Comparison of ENCODE assay signal across 8 cellular contexts in the genomic region with DNA sequence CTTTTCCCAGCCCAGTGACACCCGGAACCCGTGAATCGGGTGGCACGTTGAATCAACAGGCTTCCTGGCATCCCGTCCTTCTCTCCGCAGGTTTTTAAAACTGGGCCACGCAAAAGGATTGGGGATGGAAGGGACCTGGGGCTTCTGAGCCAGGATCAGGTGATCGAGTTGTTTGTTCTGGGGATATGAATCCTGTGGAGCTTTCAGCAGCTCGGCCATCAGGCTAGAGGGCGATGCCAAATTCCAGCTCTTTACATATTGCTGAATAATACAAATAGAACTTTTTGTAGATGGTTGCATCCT. TPM values are rescaled to one million over a fixed set of nuclear protein-coding genes. Genes with fewer than 3 reads are reported as not detected.
A peak's percentile ranks its signal among the peaks of the same experiment; 100 is the strongest.
DNase-seq lines count a peak whose midpoint lies in the region; ATAC-seq and TF ChIP-seq lines count a peak whose summit lies in the region.

No MANE protein-coding gene starts in this region.

- H3K4me3 ChIP-seq in iPS-18c (ENCODE audit: insufficient read depth, low read depth, low read length) = peak overlapping the region; percentile 100

- intact Hi-C loops in activated CD8-positive, alpha-beta T cell treated with anti-CD3 and anti-CD28 coated beads for 36 hours (cut with micrococcal nuclease) = no loop called here

- POLR2A ChIA-PET in activated CD8-positive, alpha-beta T cell treated with anti-CD3 and anti-CD28 coated beads for 36 hours (lab: Charles Lee) = interaction anchor here (0.5 to 4.0 kb wide), 15 partner anchors 14 to 148 kb away, joined by 3 to 60 read pairs (median 5); partner anchors contain the start of genes BLTP2, PIGS, PROCA1 and RPL23A

- peak overlapping the region; percentile 97 for H3K4me3 Mint-ChIP-seq in activated CD8-positive, alpha-beta T cell treated with anti-CD3 and anti-CD28 coated beads for 36 hours

- no peak for ATAC-seq in activated CD8-positive, alpha-beta T cell treated with anti-CD3 and anti-CD28 coated beads for 36 hours
- ATAC-seq in HG02981 (IDR thresholded peaks at IDR 0.05; ENCODE audit: unreplicated experiment) (no peak), HG03025 (IDR thresholded peaks at IDR 0.05; ENCODE audit: low FRiP score, unreplicated experiment) (no peak)

- peak; percentile 69 for DNase-seq in NCI-H82 (lab: John Stamatoyannopoulos, UW)
- no peak for DNase-seq in NCI-H82 treated with DMSO at 0.1 percent for 48 hours (lab: John Stamatoyannopoulos, UW; ENCODE audit: unreplicated experiment)
- DNase-seq in activated CD8-positive, alpha-beta T cell treated with anti-CD3 and anti-CD28 coated beads for 36 hours = no peak
- DNase-seq in superior temporal gyrus (ENCODE audit: extremely low spot score) = peak; percentile 26
- DNase-seq in NCI-H2029 treated with DMSO at 0.1 percent for 48 hours (lab: John Stamatoyannopoulos, UW) = no peak

- H3K9me3 ChIP-seq in iPS-18c (ENCODE audit: control insufficient read depth, insufficient read depth, low read length) = peaks cover 11% of the 10 kb centered on the region

- CTCF ChIA-PET in activated CD8-positive, alpha-beta T cell treated with anti-CD3 and anti-CD28 coated beads for 36 hours (lab: Charles Lee) = interaction anchor here (1.2 to 4.5 kb wide), 7 partner anchors 9 to 101 kb away, joined by 3 to 83 read pairs (median 6); partner anchors contain the start of genes BLTP2 and TLCD1

- no peaks in the 10 kb centered on the region for H3K27me3 Mint-ChIP-seq in activated CD8-positive, alpha-beta T cell treated with anti-CD3 and anti-CD28 coated beads for 36 hours

- H3K36me3 Mint-ChIP-seq in activated CD8-positive, alpha-beta T cell treated with anti-CD3 and anti-CD28 coated beads for 36 hours (ENCODE audit: low read depth) = peaks cover 45% of the 10 kb centered on the region

- TF ChIP-seq CTCF in activated CD8-positive, alpha-beta T cell treated with anti-CD3 and anti-CD28 coated beads for 36 hours (IDR thresholded peaks at IDR 0.05) = no peak

- peak overlapping the region; percentile 100 for H3K27ac Mint-ChIP-seq in activated CD8-positive, alpha-beta T cell treated with anti-CD3 and anti-CD28 coated beads for 36 hours

- H3K9me3 Mint-ChIP-seq in activated CD8-positive, alpha-beta T cell treated with anti-CD3 and anti-CD28 coated beads for 36 hours = no peaks in the 10 kb centered on the region

- peaks cover 46% of the 10 kb centered on the region for H3K4me1 Mint-ChIP-seq in activated CD8-positive, alpha-beta T cell treated with anti-CD3 and anti-CD28 coated beads for 36 hours (ENCODE audit: low read depth)

RNA-seq across cellular contexts. Expression of gene SUPT6H, which starts 0.5 kb away (rescaled TPM):
- 10 to 100 TPM; 60.3 to 63.3 TPM for total RNA-seq in activated CD8-positive, alpha-beta T cell treated with anti-CD3 and anti-CD28 coated beads for 36 hours

RNA-seq across cellular contexts. Expression of gene SDF2, which starts 0.8 kb away (rescaled TPM):
- 10 to 100 TPM; 37.4 to 39.0 TPM for total RNA-seq in activated CD8-positive, alpha-beta T cell treated with anti-CD3 and anti-CD28 coated beads for 36 hours

RNA-seq across cellular contexts. Expression of gene BLTP2, which starts 17.5 kb away (rescaled TPM):
- total RNA-seq in activated CD8-positive, alpha-beta T cell treated with anti-CD3 and anti-CD28 coated beads for 36 hours = 100 to 1,000 TPM; 137 to 140 TPM

RNA-seq across cellular contexts. Expression of gene RSKR, which starts 48.5 kb away (rescaled TPM):
- total RNA-seq in activated CD8-positive, alpha-beta T cell treated with anti-CD3 and anti-CD28 coated beads for 36 hours = 10 to 100 TPM; 22.5 to 24.9 TPM

RNA-seq across cellular contexts. Expression of gene PROCA1, which starts 49.2 kb away (rescaled TPM):
- total RNA-seq in activated CD8-positive, alpha-beta T cell treated with anti-CD3 and anti-CD28 coated beads for 36 hours = 1 to 10 TPM; 5.0 to 5.1 TPM

Comparison
In these comparisons a context has a peak if more than half of its experiments do, and no peak if none do; other contexts are left out.
1. DNase-seq: peak in NCI-H82 (single experiment) and superior temporal gyrus (single experiment); none in NCI-H82 treated with DMSO at 0.1 percent for 48 hours (single experiment), activated CD8-positive, alpha-beta T cell treated with anti-CD3 and anti-CD28 coated beads for 36 hours (single experiment) and NCI-H2029 treated with DMSO at 0.1 percent for 48 hours (single experiment).